In genomic region chr9:114348906-114349482, GRCh38 we compare ENCODE assay signal across 1 cellular context.
TF ChIP-seq lines count a peak whose summit lies in the region.

No MANE protein-coding gene starts in this region.

TF ChIP-seq in endothelial cell of umbilical vein, 7 proteins besides CTCF, POLR2A, EP300 and RAD21:
- TF ChIP-seq JUN (IDR thresholded peaks at IDR 0.05; ENCODE audit: borderline replicate concordance, insufficient read depth, insufficient read length, low read depth) (no peak), POLR2AphosphoS5 (IDR thresholded peaks at IDR 0.05; ENCODE audit: insufficient read depth, low read depth, low read length) (no peak), EZH2 (IDR thresholded peaks at IDR 0.05; ENCODE audit: borderline replicate concordance, low read depth, low read length, severe bottlenecking) (no peak), FOS (IDR thresholded peaks at IDR 0.05; ENCODE audit: borderline replicate concordance, insufficient read depth, low read length) (no peak), MAX (IDR thresholded peaks at IDR 0.05; ENCODE audit: insufficient read depth, insufficient read length) (no peak)
